In the genomic region with DNA sequence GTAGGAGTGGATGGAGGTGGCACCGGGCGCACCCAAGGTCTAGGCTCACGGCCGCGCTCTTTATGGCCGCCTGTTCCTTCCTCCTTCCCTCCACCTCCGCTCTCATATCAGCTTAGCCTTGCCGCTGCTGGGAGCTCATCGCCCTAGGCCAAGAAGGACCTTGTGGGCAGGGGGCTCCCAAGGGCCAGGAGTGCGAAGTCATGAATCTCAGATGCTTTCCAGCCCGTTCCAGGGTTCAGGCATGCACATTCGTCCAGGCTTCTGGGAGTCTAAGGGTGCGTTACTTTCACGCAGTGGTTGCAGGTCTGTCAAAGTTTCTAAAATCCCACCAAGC, we compare ENCODE assay signal across 1 cellular context.
TF ChIP-seq lines count a peak whose summit lies in the region.

No MANE protein-coding gene starts in this region.

TF ChIP-seq in HepG2, 621 proteins besides CTCF, POLR2A, EP300 and RAD21:
- TF ChIP-seq GLI4 (CRISPR knock-in tag; IDR thresholded peaks at IDR 0.05; ENCODE audit: borderline replicate concordance) (no peak), MED8 (CRISPR knock-in tag; IDR thresholded peaks at IDR 0.05; ENCODE audit: insufficient replicate concordance) (no peak), HMG20B (CRISPR knock-in tag; conservative IDR thresholded peaks at IDR 0.05) (no peak)
TF ChIP-seq in HepG2: peak in this region for 0.
